ENCODE assay signal across 9 cellular contexts in genomic region chr21:42097860-42098259, GRCh38.
DNase-seq lines count a peak whose midpoint lies in the region; ATAC-seq lines count a peak whose summit lies in the region.
"Had no signal": no experiment of that assay in that cellular context is flagged by ENCODE, and none has a peak within 500 bp of the region (broad histone marks: within the 10 kb centered on the region; RNA-seq: fewer than 3 reads in every experiment).

No MANE protein-coding gene starts in this region.

- DNase-seq in AG08395 (ENCODE audit: low spot score) (peak; percentile 97), HPDE6-E6E7 (ENCODE audit: extremely low spot score) (peak; percentile 98), SW 1271 (lab: John Stamatoyannopoulos, UW) (peak; percentile 33 to 76), glomerular visceral epithelial cell (ENCODE audit: extremely low spot score) (peak; percentile 94), middle frontal gyrus (ENCODE audit: extremely low spot score, low spot score) (no peak), T-helper 1 cell (no peak)

- no peak overlapping the region for H3K4me3 ChIP-seq in skin epidermis
- H3K4me3 ChIP-seq: tibial nerve had no signal

- H3K27ac ChIP-seq in skin epidermis: peak overlapping the region in 14 of 21 experiments; percentile 37 to 84 (median 66)

- ATAC-seq in GM18517 (IDR thresholded peaks at IDR 0.05; ENCODE audit: unreplicated experiment): no peak

Comparison
In these comparisons a context has a peak if more than half of its experiments do, and no peak if none do; other contexts are left out.
1. DNase-seq: peak in AG08395 (single experiment), HPDE6-E6E7 (single experiment), SW 1271 (2 of 2) and glomerular visceral epithelial cell (single experiment); none in middle frontal gyrus (single experiment) and T-helper 1 cell (0 of 5).